ENCODE assay signal across 20 cellular contexts in the genomic region with DNA sequence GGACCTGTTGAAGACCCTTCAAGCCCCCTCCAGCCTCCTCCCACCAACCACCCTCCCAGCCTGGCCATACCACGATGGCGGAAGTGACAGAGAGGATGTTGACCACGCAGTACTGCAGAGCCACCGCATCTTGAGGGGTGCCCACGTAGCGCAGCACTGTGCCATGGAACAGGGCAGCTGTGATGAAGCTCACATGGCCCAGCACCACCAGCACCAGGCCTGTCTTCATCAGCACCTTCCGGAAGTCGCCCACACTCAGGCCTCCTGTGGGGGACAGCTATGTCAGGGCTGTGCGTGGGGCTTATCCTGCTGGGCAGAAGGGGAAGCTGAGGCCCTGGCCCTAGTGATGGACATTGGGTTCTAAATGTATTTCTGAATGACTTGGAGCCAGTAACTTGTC. TPM values are rescaled to one million over a fixed set of nuclear protein-coding genes. Genes with fewer than 3 reads are reported as not detected.
DNase-seq lines count a peak whose midpoint lies in the region; ATAC-seq, FAIRE-seq and TF ChIP-seq lines count a peak whose summit lies in the region.
"Had no signal": no experiment of that assay in that cellular context is flagged by ENCODE, and none has a peak within 500 bp of the region (broad histone marks: within the 10 kb centered on the region; RNA-seq: fewer than 3 reads in every experiment).

No MANE protein-coding gene starts in this region.

- H3K4me3 ChIP-seq in right atrium auricular region (no peak overlapping the region), osteoblast (ENCODE audit: insufficient read depth, low read length) (no peak overlapping the region), small intestine (ENCODE audit: low read depth in 1 of 2, low read length in 2 of 2) (no peak overlapping the region)
- H3K4me3 ChIP-seq: BLaER1 treated with 17β-estradiol and CSF1 and Interleukin-3, amounts not matched to agents 10 nM and 100 nM had no signal

- H3K36me3 ChIP-seq in right atrium auricular region (no peaks in the 10 kb centered on the region), osteoblast (ENCODE audit: insufficient read depth, low read length) (no peaks in the 10 kb centered on the region), small intestine (ENCODE audit: control insufficient read depth in 2 of 2, insufficient read depth in 2 of 2, low read length in 2 of 2) (no peaks in the 10 kb centered on the region)

- no peak for ATAC-seq in HG03045 (IDR thresholded peaks at IDR 0.05; ENCODE audit: unreplicated experiment)
- ATAC-seq: CD8-positive, alpha-beta T cell had no signal

- H3K27ac Mint-ChIP-seq in chondrocyte (ENCODE audit: unreplicated experiment): no peak overlapping the region
- H3K27ac Mint-ChIP-seq: B cell; CD8-positive, alpha-beta T cell; H9 had no signal

- 91 to 92% (median 92%) methylated on average over 9 of the region's 9 CpGs for WGBS in small intestine, 3 donors

- H4K20me1 ChIP-seq in osteoblast (ENCODE audit: insufficient read depth, low read length): no peaks in the 10 kb centered on the region

- peaks cover 18% of the 10 kb centered on the region for H3K4me1 Mint-ChIP-seq in chondrocyte (ENCODE audit: low read depth)

- H3K27ac ChIP-seq in right atrium auricular region (no peak overlapping the region), osteoblast (ENCODE audit: low read depth, low read length) (no peak overlapping the region), small intestine (ENCODE audit: low read depth in 1 of 2, low read length in 1 of 2) (no peak overlapping the region)
- H3K27ac ChIP-seq: BLaER1 treated with 17β-estradiol and CSF1 and Interleukin-3, amounts not matched to agents 10 nM and 100 nM; HL-60 had no signal

- H2AFZ ChIP-seq in osteoblast (ENCODE audit: low read length): no peak overlapping the region

- peaks cover 0 to 8% of the 10 kb centered on the region in 2 donors for H3K27me3 ChIP-seq in right atrium auricular region
- H3K27me3 ChIP-seq in osteoblast (ENCODE audit: insufficient read depth, low read length): peaks cover 3% of the 10 kb centered on the region
- H3K27me3 ChIP-seq in small intestine (ENCODE audit: control insufficient read depth in 2 of 2, insufficient read depth in 2 of 2, low read length in 2 of 2): peaks cover 0 to 3% of the 10 kb centered on the region in 2 donors

- TF ChIP-seq CTCF in right atrium auricular region (IDR thresholded peaks at IDR 0.05) (no peak), chondrocyte (IDR thresholded peaks at IDR 0.05) (no peak), osteoblast (IDR thresholded peaks at IDR 0.05; ENCODE audit: extremely low read depth, low read depth, low read length) (no peak)

- H3K79me2 ChIP-seq in osteoblast (ENCODE audit: insufficient read depth, low read length): no peaks in the 10 kb centered on the region

- no peaks in the 10 kb centered on the region for H3K27me3 Mint-ChIP-seq in chondrocyte (ENCODE audit: low read depth)

- H3K4me2 ChIP-seq in osteoblast (ENCODE audit: insufficient read depth, low read length): no peak overlapping the region
- H3K4me2 ChIP-seq: BLaER1 treated with 17β-estradiol and CSF1 and Interleukin-3, amounts not matched to agents 10 nM and 100 nM had no signal

- H3K36me3 Mint-ChIP-seq in chondrocyte (ENCODE audit: low read depth): no peaks in the 10 kb centered on the region
- H3K36me3 Mint-ChIP-seq: CD8-positive, alpha-beta T cell had no signal

- DNase-seq in cardiac septum (ENCODE audit: low spot score): peak; percentile 39
- no peak for DNase-seq in right atrium auricular region (ENCODE audit: low spot score)
- peak; percentile 65 for DNase-seq in chondrocyte (ENCODE audit: low spot score)
- peak; percentile 64 for DNase-seq in osteoblast (ENCODE audit: insufficient read length, low spot score, missing footprints)
- DNase-seq in HPDE6-E6E7 (ENCODE audit: extremely low spot score): no peak
- DNase-seq in small intestine: no peak
- DNase-seq in SHP77 (lab: John Stamatoyannopoulos, UW): no peak
- DNase-seq: Calu3; CD8-positive, alpha-beta T cell; DMS79 treated with DMSO at 0.1 percent for 48 hours; GF-D8; GOT3; H9; IMR-90 had no signal

- no peaks in the 10 kb centered on the region for H3K9me3 Mint-ChIP-seq in chondrocyte (ENCODE audit: low read depth)
- H3K9me3 Mint-ChIP-seq: CD8-positive, alpha-beta T cell; H9 had no signal

- H3K9me3 ChIP-seq in right atrium auricular region: no peaks in the 10 kb centered on the region
- no peaks in the 10 kb centered on the region for H3K9me3 ChIP-seq in osteoblast (ENCODE audit: low read depth, low read length)
- H3K9me3 ChIP-seq in small intestine (ENCODE audit: control insufficient read depth, low read depth): no peaks in the 10 kb centered on the region
- H3K9me3 ChIP-seq: BLaER1 treated with 17β-estradiol and CSF1 and Interleukin-3, amounts not matched to agents 10 nM and 100 nM had no signal

- H3K4me1 ChIP-seq in right atrium auricular region (peaks cover 0 to 18% of the 10 kb centered on the region in 2 donors), osteoblast (ENCODE audit: insufficient read depth, low read length) (peaks cover 5% of the 10 kb centered on the region), small intestine (ENCODE audit: control insufficient read depth in 2 of 2, insufficient read depth in 1 of 2, low read depth in 1 of 2, low read length in 1 of 2) (no peaks in the 10 kb centered on the region)

- no peak overlapping the region for H3K4me3 Mint-ChIP-seq in chondrocyte (ENCODE audit: unreplicated experiment)
- H3K4me3 Mint-ChIP-seq: B cell; CD8-positive, alpha-beta T cell; H9 had no signal

- FAIRE-seq in small intestine (lab: Jason Lieb, UNC): no peak
- FAIRE-seq: HTR-8/SVneo had no signal

- intact Hi-C loops in cardiac septum (cut with DNase I): no loop called here

RNA-seq across cellular contexts. Expression of a gene that starts 3.1 kb away (rescaled TPM):
- 17.0 TPM for total RNA-seq in cardiac septum
- total RNA-seq in right atrium auricular region: 10 to 100 TPM in 1 of 2 donors, 1 to 10 TPM in 1; 4.7 to 37.9 TPM
- 14.6 to 23.7 TPM (median 21.1 TPM) in 3 replicates for total RNA-seq in chondrocyte
- total RNA-seq in osteoblast: 16.5 and 22.4 TPM in 2 replicates
- polyA plus RNA-seq in small intestine: 100 to 1,000 TPM; 221 to 414 (median 262) TPM
- total RNA-seq: B cell; CD8-positive, alpha-beta T cell had no signal

RNA-seq across cellular contexts. Expression of a gene that starts 11.8 kb away (rescaled TPM):
- total RNA-seq in cardiac septum (not detected), right atrium auricular region (not detected), chondrocyte (0.54 TPM in 1 of 3 replicates, not detected in the others), osteoblast (not detected in 2 replicates)
- 1 to 10 TPM in 2 of 3 donors, not detected in 1; 1.6 to 2.9 TPM for polyA plus RNA-seq in small intestine
- total RNA-seq: A172; B cell; Calu3; CD8-positive, alpha-beta T cell; IMR-90 had no signal

RNA-seq across cellular contexts. Expression of a gene that starts 27.3 kb away (rescaled TPM):
- total RNA-seq in cardiac septum (18.7 TPM), right atrium auricular region (100 to 1,000 TPM in 1 of 2 donors, 10 to 100 TPM in 1; 68.3 to 112 TPM), chondrocyte (2.6 to 4.6 TPM (median 4.0 TPM) in 3 replicates), osteoblast (0.36 TPM in 1 of 2 replicates, not detected in the other)
- 1 to 10 TPM in 2 of 3 donors, not detected in 1; 1.1 to 1.2 TPM for polyA plus RNA-seq in small intestine
- total RNA-seq: A172; Calu3; CD8-positive, alpha-beta T cell had no signal

Comparison
In these comparisons a context has a peak if more than half of its experiments do, and no peak if none do; other contexts are left out.
1. DNase-seq: peak in cardiac septum (single experiment), chondrocyte (single experiment) and osteoblast (single experiment); none in right atrium auricular region (single experiment), HPDE6-E6E7 (single experiment), small intestine (single experiment) and SHP77 (0 of 2).